In the genomic region with DNA sequence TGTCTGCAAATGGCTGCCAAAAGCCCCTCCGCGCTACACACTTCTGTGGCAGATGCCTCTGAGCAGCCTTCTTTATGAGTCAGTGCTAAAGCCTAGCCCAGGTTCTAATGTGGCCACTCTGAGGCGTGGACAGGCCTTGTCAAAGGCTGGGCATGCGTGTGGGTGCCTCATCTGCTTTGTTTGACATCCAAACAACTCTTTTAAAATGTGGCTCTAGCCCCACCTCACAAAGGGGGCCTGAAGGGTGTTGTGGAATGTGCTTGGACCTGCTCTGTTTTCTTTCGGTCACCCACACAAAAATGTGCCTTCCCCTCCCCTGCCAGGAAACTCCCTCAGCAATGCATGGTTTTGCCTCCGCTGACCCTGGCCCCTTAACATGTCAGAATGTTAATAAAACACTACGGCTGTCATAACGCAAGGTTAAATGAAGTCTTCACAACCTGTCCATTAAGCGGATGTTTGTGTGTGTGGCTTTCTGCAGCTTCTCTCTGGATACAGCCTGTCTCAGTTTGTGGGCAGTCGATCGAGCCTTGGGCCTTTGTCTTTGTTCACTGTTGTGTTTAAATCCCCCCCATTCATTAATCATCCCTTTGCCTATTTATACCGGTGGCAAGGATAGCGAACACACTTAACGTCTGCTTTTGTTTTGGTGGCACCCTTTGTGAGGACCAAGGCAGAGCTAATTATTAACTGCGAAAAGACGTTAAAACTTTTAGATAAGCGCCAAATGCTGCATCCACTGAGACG, we compare ENCODE assay signal across 1 cellular context.
TF ChIP-seq lines count a peak whose summit lies in the region.

No MANE protein-coding gene starts in this region.

TF ChIP-seq in HepG2, 621 proteins besides CTCF, POLR2A, EP300 and RAD21 (continued from another document and continues in another):
- no peak for TF ChIP-seq CBFB (CRISPR knock-in tag; IDR thresholded peaks at IDR 0.05)
- TF ChIP-seq YY1 (IDR thresholded peaks at IDR 0.05; ENCODE audit: insufficient read depth, insufficient replicate concordance, low read depth, low read length) = peak; percentile 88
- TF ChIP-seq REXO4 (CRISPR knock-in tag; IDR thresholded peaks at IDR 0.05; ENCODE audit: borderline replicate concordance) = no peak
- no peak for TF ChIP-seq ZNF33A (CRISPR knock-in tag; IDR thresholded peaks at IDR 0.05; ENCODE audit: borderline replicate concordance)
- peak; percentile 45 for TF ChIP-seq ZNF781 (CRISPR knock-in tag; IDR thresholded peaks at IDR 0.05; ENCODE audit: borderline replicate concordance, not compliant biosample characterization)
- no peak for TF ChIP-seq ATF1 (CRISPR knock-in tag; IDR thresholded peaks at IDR 0.05)
- TF ChIP-seq SETDB1 (CRISPR knock-in tag; IDR thresholded peaks at IDR 0.05; ENCODE audit: borderline replicate concordance) = no peak
- peak; percentile 97 for TF ChIP-seq TBX2 (CRISPR knock-in tag; IDR thresholded peaks at IDR 0.05; ENCODE audit: borderline replicate concordance)
- TF ChIP-seq ZNF256 (CRISPR knock-in tag; conservative IDR thresholded peaks at IDR 0.05) = no peak
- TF ChIP-seq ZNF720 (CRISPR knock-in tag; IDR thresholded peaks at IDR 0.05) = no peak
- TF ChIP-seq EEA1 (CRISPR knock-in tag; IDR thresholded peaks at IDR 0.05; ENCODE audit: borderline replicate concordance) = no peak
- TF ChIP-seq TAF15 (IDR thresholded peaks at IDR 0.05; ENCODE audit: low read depth, low read length, poor library complexity, severe bottlenecking) = no peak
- TF ChIP-seq SATB2 (CRISPR knock-in tag; IDR thresholded peaks at IDR 0.05) = peak; percentile 59; the same call in 1 of the 2 replicates
- TF ChIP-seq, protein P1, sequence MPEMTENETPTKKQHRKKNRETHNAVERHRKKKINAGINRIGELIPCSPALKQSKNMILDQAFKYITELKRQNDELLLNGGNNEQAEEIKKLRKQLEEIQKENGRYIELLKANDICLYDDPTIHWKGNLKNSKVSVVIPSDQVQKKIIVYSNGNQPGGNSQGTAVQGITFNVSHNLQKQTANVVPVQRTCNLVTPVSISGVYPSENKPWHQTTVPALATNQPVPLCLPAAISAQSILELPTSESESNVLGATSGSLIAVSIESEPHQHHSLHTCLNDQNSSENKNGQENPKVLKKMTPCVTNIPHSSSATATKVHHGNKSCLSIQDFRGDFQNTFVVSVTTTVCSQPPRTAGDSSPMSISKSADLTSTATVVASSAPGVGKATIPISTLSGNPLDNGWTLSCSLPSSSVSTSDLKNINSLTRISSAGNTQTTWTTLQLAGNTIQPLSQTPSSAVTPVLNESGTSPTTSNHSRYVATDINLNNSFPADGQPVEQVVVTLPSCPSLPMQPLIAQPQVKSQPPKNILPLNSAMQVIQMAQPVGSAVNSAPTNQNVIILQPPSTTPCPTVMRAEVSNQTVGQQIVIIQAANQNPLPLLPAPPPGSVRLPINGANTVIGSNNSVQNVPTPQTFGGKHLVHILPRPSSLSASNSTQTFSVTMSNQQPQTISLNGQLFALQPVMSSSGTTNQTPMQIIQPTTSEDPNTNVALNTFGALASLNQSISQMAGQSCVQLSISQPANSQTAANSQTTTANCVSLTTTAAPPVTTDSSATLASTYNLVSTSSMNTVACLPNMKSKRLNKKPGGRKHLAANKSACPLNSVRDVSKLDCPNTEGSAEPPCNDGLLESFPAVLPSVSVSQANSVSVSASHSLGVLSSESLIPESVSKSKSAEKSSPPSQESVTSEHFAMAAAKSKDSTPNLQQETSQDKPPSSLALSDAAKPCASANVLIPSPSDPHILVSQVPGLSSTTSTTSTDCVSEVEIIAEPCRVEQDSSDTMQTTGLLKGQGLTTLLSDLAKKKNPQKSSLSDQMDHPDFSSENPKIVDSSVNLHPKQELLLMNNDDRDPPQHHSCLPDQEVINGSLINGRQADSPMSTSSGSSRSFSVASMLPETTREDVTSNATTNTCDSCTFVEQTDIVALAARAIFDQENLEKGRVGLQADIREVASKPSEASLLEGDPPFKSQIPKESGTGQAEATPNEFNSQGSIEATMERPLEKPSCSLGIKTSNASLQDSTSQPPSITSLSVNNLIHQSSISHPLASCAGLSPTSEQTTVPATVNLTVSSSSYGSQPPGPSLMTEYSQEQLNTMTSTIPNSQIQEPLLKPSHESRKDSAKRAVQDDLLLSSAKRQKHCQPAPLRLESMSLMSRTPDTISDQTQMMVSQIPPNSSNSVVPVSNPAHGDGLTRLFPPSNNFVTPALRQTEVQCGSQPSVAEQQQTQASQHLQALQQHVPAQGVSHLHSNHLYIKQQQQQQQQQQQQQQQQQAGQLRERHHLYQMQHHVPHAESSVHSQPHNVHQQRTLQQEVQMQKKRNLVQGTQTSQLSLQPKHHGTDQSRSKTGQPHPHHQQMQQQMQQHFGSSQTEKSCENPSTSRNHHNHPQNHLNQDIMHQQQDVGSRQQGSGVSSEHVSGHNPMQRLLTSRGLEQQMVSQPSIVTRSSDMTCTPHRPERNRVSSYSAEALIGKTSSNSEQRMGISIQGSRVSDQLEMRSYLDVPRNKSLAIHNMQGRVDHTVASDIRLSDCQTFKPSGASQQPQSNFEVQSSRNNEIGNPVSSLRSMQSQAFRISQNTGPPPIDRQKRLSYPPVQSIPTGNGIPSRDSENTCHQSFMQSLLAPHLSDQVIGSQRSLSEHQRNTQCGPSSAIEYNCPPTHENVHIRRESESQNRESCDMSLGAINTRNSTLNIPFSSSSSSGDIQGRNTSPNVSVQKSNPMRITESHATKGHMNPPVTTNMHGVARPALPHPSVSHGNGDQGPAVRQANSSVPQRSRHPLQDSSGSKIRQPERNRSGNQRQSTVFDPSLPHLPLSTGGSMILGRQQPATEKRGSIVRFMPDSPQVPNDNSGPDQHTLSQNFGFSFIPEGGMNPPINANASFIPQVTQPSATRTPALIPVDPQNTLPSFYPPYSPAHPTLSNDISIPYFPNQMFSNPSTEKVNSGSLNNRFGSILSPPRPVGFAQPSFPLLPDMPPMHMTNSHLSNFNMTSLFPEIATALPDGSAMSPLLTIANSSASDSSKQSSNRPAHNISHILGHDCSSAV (CRISPR knock-in tag; IDR thresholded peaks at IDR 0.05; ENCODE audit: borderline replicate concordance) = no peak
- TF ChIP-seq ZNF605 (CRISPR knock-in tag; IDR thresholded peaks at IDR 0.05) = peak; percentile 90
- TF ChIP-seq NCOA2 (CRISPR knock-in tag; IDR thresholded peaks at IDR 0.05) = peak; percentile 94
- no peak for TF ChIP-seq AGO1 (IDR thresholded peaks at IDR 0.05; ENCODE audit: low read depth, low read length, poor library complexity, severe bottlenecking)
- TF ChIP-seq PRPF4 (IDR thresholded peaks at IDR 0.05; ENCODE audit: low read depth, low read length, poor library complexity, severe bottlenecking) = no peak
- peak; percentile 71 for TF ChIP-seq MAZ (IDR thresholded peaks at IDR 0.05; ENCODE audit: borderline replicate concordance, low read depth, low read length)
- TF ChIP-seq MAZ (CRISPR knock-in tag; IDR thresholded peaks at IDR 0.05; ENCODE audit: low read depth) = peak; percentile 56; the same call in 1 of the 2 replicates
- TF ChIP-seq ZC3H4 (CRISPR knock-in tag; IDR thresholded peaks at IDR 0.05; ENCODE audit: borderline replicate concordance) = no peak
- TF ChIP-seq, protein P2, sequence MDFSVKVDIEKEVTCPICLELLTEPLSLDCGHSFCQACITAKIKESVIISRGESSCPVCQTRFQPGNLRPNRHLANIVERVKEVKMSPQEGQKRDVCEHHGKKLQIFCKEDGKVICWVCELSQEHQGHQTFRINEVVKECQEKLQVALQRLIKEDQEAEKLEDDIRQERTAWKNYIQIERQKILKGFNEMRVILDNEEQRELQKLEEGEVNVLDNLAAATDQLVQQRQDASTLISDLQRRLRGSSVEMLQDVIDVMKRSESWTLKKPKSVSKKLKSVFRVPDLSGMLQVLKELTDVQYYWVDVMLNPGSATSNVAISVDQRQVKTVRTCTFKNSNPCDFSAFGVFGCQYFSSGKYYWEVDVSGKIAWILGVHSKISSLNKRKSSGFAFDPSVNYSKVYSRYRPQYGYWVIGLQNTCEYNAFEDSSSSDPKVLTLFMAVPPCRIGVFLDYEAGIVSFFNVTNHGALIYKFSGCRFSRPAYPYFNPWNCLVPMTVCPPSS (IDR thresholded peaks at IDR 0.05) = no peak
- no peak for TF ChIP-seq PLRG1 (conservative IDR thresholded peaks at IDR 0.05)
- no peak for TF ChIP-seq ZZZ3 (CRISPR knock-in tag; IDR thresholded peaks at IDR 0.05; ENCODE audit: borderline replicate concordance)
- TF ChIP-seq, protein P3, sequence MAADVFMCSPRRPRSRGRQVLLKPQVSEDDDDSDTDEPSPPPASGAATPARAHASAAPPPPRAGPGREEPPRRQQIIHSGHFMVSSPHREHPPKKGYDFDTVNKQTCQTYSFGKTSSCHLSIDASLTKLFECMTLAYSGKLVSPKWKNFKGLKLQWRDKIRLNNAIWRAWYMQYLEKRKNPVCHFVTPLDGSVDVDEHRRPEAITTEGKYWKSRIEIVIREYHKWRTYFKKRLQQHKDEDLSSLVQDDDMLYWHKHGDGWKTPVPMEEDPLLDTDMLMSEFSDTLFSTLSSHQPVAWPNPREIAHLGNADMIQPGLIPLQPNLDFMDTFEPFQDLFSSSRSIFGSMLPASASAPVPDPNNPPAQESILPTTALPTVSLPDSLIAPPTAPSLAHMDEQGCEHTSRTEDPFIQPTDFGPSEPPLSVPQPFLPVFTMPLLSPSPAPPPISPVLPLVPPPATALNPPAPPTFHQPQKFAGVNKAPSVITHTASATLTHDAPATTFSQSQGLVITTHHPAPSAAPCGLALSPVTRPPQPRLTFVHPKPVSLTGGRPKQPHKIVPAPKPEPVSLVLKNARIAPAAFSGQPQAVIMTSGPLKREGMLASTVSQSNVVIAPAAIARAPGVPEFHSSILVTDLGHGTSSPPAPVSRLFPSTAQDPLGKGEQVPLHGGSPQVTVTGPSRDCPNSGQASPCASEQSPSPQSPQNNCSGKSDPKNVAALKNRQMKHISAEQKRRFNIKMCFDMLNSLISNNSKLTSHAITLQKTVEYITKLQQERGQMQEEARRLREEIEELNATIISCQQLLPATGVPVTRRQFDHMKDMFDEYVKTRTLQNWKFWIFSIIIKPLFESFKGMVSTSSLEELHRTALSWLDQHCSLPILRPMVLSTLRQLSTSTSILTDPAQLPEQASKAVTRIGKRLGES (CRISPR knock-in tag; IDR thresholded peaks at IDR 0.05; ENCODE audit: borderline replicate concordance) = 0 out of 2 replicates have a peak, but pooled peaks have one; percentile 74
- no peak for TF ChIP-seq JARID2 (CRISPR knock-in tag; IDR thresholded peaks at IDR 0.05; ENCODE audit: insufficient replicate concordance)
- TF ChIP-seq GFI1 (CRISPR knock-in tag; IDR thresholded peaks at IDR 0.05; ENCODE audit: borderline replicate concordance) = peak; percentile 39
- no peak for TF ChIP-seq TEAD2 (CRISPR knock-in tag; IDR thresholded peaks at IDR 0.05)
- no peak for TF ChIP-seq NBN (conservative IDR thresholded peaks at IDR 0.05)
- TF ChIP-seq, protein P4, sequence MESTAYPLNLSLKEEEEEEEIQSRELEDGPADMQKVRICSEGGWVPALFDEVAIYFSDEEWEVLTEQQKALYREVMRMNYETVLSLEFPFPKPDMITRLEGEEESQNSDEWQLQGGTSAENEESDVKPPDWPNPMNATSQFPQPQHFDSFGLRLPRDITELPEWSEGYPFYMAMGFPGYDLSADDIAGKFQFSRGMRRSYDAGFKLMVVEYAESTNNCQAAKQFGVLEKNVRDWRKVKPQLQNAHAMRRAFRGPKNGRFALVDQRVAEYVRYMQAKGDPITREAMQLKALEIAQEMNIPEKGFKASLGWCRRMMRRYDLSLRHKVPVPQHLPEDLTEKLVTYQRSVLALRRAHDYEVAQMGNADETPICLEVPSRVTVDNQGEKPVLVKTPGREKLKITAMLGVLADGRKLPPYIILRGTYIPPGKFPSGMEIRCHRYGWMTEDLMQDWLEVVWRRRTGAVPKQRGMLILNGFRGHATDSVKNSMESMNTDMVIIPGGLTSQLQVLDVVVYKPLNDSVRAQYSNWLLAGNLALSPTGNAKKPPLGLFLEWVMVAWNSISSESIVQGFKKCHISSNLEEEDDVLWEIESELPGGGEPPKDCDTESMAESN (CRISPR knock-in tag; conservative IDR thresholded peaks at IDR 0.05) = peak; percentile 68
- peak; percentile 92; the same call in 1 of the 2 replicates for TF ChIP-seq ZNF557 (CRISPR knock-in tag; IDR thresholded peaks at IDR 0.05)
- TF ChIP-seq FOXJ3 (CRISPR knock-in tag; IDR thresholded peaks at IDR 0.05; ENCODE audit: borderline replicate concordance) = peak; percentile 77
- TF ChIP-seq, protein P5, sequence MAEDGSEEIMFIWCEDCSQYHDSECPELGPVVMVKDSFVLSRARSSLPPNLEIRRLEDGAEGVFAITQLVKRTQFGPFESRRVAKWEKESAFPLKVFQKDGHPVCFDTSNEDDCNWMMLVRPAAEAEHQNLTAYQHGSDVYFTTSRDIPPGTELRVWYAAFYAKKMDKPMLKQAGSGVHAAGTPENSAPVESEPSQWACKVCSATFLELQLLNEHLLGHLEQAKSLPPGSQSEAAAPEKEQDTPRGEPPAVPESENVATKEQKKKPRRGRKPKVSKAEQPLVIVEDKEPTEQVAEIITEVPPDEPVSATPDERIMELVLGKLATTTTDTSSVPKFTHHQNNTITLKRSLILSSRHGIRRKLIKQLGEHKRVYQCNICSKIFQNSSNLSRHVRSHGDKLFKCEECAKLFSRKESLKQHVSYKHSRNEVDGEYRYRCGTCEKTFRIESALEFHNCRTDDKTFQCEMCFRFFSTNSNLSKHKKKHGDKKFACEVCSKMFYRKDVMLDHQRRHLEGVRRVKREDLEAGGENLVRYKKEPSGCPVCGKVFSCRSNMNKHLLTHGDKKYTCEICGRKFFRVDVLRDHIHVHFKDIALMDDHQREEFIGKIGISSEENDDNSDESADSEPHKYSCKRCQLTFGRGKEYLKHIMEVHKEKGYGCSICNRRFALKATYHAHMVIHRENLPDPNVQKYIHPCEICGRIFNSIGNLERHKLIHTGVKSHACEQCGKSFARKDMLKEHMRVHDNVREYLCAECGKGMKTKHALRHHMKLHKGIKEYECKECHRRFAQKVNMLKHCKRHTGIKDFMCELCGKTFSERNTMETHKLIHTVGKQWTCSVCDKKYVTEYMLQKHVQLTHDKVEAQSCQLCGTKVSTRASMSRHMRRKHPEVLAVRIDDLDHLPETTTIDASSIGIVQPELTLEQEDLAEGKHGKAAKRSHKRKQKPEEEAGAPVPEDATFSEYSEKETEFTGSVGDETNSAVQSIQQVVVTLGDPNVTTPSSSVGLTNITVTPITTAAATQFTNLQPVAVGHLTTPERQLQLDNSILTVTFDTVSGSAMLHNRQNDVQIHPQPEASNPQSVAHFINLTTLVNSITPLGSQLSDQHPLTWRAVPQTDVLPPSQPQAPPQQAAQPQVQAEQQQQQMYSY (CRISPR knock-in tag; IDR thresholded peaks at IDR 0.05) = no peak
- TF ChIP-seq ZNF577 (CRISPR knock-in tag; IDR thresholded peaks at IDR 0.05; ENCODE audit: borderline replicate concordance, low read depth) = no peak
- TF ChIP-seq ZNF354B (CRISPR knock-in tag; IDR thresholded peaks at IDR 0.05) = no peak; the same call in 1 of the 2 replicates
- peak; percentile 94 for TF ChIP-seq SOX5 (CRISPR knock-in tag; IDR thresholded peaks at IDR 0.05; ENCODE audit: borderline replicate concordance)
- TF ChIP-seq AHR (CRISPR knock-in tag; IDR thresholded peaks at IDR 0.05) = peak; percentile 72; the same call in 1 of the 2 replicates
- peak; percentile 73 for TF ChIP-seq KDM6A (CRISPR knock-in tag; IDR thresholded peaks at IDR 0.05; ENCODE audit: low read depth)
- TF ChIP-seq POLR2G (IDR thresholded peaks at IDR 0.05; ENCODE audit: low read depth, low read length) = peak; percentile 78
- TF ChIP-seq ZNF652 (CRISPR knock-in tag; IDR thresholded peaks at IDR 0.05; ENCODE audit: borderline replicate concordance, low read depth) = peak; percentile 33; the same call in 1 of the 2 replicates
- no peak for TF ChIP-seq ZNF749 (CRISPR knock-in tag; IDR thresholded peaks at IDR 0.05; ENCODE audit: borderline replicate concordance)
- TF ChIP-seq ZC3H13 (CRISPR knock-in tag; IDR thresholded peaks at IDR 0.05) = 0 out of 2 replicates have a peak, but pooled peaks have one; percentile 14
- peak; percentile 34; the same call in 1 of the 2 replicates for TF ChIP-seq ZNF274 (CRISPR knock-in tag; IDR thresholded peaks at IDR 0.05)
- TF ChIP-seq ZNF724P (CRISPR knock-in tag; IDR thresholded peaks at IDR 0.05; ENCODE audit: borderline replicate concordance) = 0 out of 2 replicates have a peak, but pooled peaks have one; percentile 29
- no peak; the same call in 1 of the 2 replicates for TF ChIP-seq ZNF644 (CRISPR knock-in tag; IDR thresholded peaks at IDR 0.05; ENCODE audit: low read depth)
